In the genomic region with DNA sequence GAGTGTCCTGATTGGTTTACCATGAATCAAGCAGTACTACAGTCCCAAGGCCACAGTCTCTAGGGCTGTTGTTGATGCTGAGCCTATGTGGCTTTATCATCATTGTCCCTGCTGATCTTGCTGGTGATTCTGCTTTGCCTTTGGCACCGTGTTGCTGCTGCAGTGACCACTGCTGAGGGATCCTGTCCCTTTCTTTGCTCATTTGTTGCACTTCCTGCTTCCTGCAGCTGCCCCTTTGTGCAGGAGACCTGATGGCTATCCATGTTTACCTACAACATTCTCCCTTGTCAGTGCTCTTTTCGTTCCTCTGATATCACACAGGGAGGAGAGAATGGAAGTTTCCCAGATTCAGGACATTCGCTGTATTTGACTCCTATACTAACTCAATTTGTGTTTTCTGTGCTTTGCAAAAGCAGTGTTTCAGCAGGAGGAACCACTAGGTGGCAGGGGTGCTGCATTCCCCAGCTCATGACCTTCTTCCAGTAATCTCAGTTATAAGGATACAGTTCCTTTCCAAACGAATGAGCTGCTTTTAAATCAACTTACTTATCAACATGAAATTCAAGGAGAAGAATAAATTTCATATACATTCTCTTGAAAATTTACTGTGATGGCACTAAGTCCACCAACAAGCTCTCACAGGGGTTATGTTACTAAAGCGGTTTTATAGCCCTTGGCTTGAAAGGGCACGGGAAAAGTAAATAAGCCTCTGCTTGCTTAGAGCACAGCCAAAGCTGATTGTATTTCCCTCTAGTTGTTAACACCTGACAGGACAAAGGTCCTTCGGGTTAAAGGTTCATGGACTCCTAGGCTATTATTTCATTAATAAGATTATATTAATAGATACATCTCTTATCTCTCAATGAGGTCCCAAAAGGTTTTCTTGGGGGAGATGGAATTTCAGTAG, we compare ENCODE assay signal across 8 cellular contexts. TPM values are rescaled to one million over a fixed set of nuclear protein-coding genes. Genes with fewer than 3 reads are reported as not detected.
DNase-seq lines count a peak whose midpoint lies in the region; ATAC-seq lines count a peak whose summit lies in the region.

No MANE protein-coding gene starts in this region.

- H3K27ac ChIP-seq in effector memory CD4-positive, alpha-beta T cell (ENCODE audit: insufficient read depth, low read length, poor library complexity, severe bottlenecking) = no peak overlapping the region

- no peaks in the 10 kb centered on the region for H3K9me3 ChIP-seq in effector memory CD4-positive, alpha-beta T cell (ENCODE audit: control insufficient read depth, low read length)

- DNase-seq in DMS 273 (lab: John Stamatoyannopoulos, UW; ENCODE audit: unreplicated experiment) (peak; percentile 58), HCEC 1CT (peak; percentile 68), NCI-H446 (lab: John Stamatoyannopoulos, UW) (peak; percentile 12 to 40), lung microvascular endothelial cell (ENCODE audit: low read depth in 2 of 2) (peak; percentile 79 to 82)
- DNase-seq in activated CD4-positive, alpha-beta T cell treated with anti-CD3 and anti-CD28 coated beads, Interleukin-2, amount 50 U/mL, for 4 hours = peak; percentile 50 to 58
- peak; percentile 26 to 44 (median 28) for DNase-seq in effector memory CD4-positive, alpha-beta T cell
- peak; percentile 30 for DNase-seq in stimulated activated CD8-positive, alpha-beta memory T cell treated with anti-CD3 and anti-CD28 coated beads, Interleukin-15, amount 100 ng/mL, for 1 hour (ENCODE audit: low read depth)

- no peaks in the 10 kb centered on the region for H3K36me3 ChIP-seq in effector memory CD4-positive, alpha-beta T cell (ENCODE audit: control insufficient read depth, insufficient read depth, low read length)

- no peaks in the 10 kb centered on the region for H3K4me1 ChIP-seq in effector memory CD4-positive, alpha-beta T cell (ENCODE audit: control insufficient read depth, insufficient read depth, low read length, poor library complexity, severe bottlenecking)

- no peak for ATAC-seq in HG02642 (IDR thresholded peaks at IDR 0.05; ENCODE audit: poor library complexity, unreplicated experiment)

- H3K4me3 ChIP-seq in effector memory CD4-positive, alpha-beta T cell (ENCODE audit: insufficient read depth, low read depth, low read length, poor library complexity, severe bottlenecking) = no peak overlapping the region

- H3K27me3 ChIP-seq in effector memory CD4-positive, alpha-beta T cell (replicated peaks; ENCODE audit: control insufficient read depth, insufficient read depth, low read length, poor library complexity, severe bottlenecking) = no peaks in the 10 kb centered on the region

RNA-seq across cellular contexts. Expression of gene THUMPD3, which starts 9.7 kb away (rescaled TPM):
- 15.7 and 21.4 TPM in 2 replicates for total RNA-seq in lung microvascular endothelial cell

RNA-seq across cellular contexts. Expression of gene SETD5, which starts 44.2 kb away (rescaled TPM):
- 23.5 and 35.9 TPM in 2 replicates for total RNA-seq in lung microvascular endothelial cell

Comparison
In these comparisons a context has a peak if more than half of its experiments do, and no peak if none do; other contexts are left out.
1. DNase-seq: peak in every context shown above with its lines; median percentile 80 in lung microvascular endothelial cell; 68 in HCEC 1CT; 58 in DMS 273; 54 in activated CD4-positive, alpha-beta T cell treated with anti-CD3 and anti-CD28 coated beads, Interleukin-2, amount 50 U/mL, for 4 hours; 30 in stimulated activated CD8-positive, alpha-beta memory T cell treated with anti-CD3 and anti-CD28 coated beads, Interleukin-15, amount 100 ng/mL, for 1 hour; 28 in effector memory CD4-positive, alpha-beta T cell; 26 in NCI-H446.